In the genomic region with DNA sequence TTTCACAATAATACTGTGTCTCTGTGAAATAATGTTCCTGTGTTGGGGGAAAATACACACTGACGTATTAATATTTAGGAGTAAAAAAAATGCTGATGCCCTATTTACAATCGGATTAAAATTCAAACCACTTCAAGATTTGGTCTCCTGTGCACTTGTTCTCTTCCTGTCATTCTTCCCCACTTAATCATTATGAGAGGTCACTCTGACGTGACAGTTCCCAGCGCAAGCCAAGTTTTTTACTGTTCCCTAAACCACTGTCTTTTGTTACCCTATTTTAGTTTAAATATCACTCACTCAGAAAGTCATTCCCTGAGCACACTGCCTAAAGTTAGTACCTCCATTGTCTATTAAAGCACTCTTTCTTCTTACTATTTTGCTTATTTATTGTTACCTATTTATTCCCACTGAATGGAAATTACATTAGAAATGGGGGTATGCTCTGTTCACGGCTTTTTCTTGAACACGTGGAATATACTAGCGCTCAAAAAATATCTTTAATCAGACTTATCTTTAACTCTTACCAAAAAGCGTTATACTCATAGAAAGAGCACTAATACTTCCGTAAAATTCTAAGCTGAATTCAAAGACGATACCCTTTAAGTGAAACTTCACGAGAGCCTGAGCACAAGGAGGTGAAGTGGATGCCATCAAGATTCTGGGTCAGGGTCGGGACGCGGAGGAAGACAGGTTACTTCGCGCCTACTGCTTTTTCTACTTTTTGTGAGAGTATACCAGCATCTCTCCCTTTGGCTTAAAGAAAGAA, we compare ENCODE assay signal across 1 cellular context.
TF ChIP-seq lines count a peak whose summit lies in the region.

No MANE protein-coding gene starts in this region.

TF ChIP-seq in HCT116, 20 proteins besides CTCF, POLR2A, EP300 and RAD21 (continued from another document):
- TF ChIP-seq, protein P1, sequence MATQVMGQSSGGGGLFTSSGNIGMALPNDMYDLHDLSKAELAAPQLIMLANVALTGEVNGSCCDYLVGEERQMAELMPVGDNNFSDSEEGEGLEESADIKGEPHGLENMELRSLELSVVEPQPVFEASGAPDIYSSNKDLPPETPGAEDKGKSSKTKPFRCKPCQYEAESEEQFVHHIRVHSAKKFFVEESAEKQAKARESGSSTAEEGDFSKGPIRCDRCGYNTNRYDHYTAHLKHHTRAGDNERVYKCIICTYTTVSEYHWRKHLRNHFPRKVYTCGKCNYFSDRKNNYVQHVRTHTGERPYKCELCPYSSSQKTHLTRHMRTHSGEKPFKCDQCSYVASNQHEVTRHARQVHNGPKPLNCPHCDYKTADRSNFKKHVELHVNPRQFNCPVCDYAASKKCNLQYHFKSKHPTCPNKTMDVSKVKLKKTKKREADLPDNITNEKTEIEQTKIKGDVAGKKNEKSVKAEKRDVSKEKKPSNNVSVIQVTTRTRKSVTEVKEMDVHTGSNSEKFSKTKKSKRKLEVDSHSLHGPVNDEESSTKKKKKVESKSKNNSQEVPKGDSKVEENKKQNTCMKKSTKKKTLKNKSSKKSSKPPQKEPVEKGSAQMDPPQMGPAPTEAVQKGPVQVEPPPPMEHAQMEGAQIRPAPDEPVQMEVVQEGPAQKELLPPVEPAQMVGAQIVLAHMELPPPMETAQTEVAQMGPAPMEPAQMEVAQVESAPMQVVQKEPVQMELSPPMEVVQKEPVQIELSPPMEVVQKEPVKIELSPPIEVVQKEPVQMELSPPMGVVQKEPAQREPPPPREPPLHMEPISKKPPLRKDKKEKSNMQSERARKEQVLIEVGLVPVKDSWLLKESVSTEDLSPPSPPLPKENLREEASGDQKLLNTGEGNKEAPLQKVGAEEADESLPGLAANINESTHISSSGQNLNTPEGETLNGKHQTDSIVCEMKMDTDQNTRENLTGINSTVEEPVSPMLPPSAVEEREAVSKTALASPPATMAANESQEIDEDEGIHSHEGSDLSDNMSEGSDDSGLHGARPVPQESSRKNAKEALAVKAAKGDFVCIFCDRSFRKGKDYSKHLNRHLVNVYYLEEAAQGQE (IDR thresholded peaks at IDR 0.05; ENCODE audit: low read depth), result no peak
